ENCODE assay signal across 12 cellular contexts in genomic region chr19:18289471-18290066, GRCh38. TPM values are rescaled to one million over a fixed set of nuclear protein-coding genes. Genes with fewer than 3 reads are reported as not detected.
DNase-seq lines count a peak whose midpoint lies in the region; ATAC-seq and TF ChIP-seq lines count a peak whose summit lies in the region.
"Had no signal": no experiment of that assay in that cellular context is flagged by ENCODE, and none has a peak within 500 bp of the region (broad histone marks: within the 10 kb centered on the region; RNA-seq: fewer than 3 reads in every experiment).

No MANE protein-coding gene starts in this region.

- H3K4me1 ChIP-seq in lower lobe of right lung (peaks cover 31% of the 10 kb centered on the region), BE2C (peaks cover 18% of the 10 kb centered on the region)

- H3K9me3 ChIP-seq in lower lobe of right lung, result no peaks in the 10 kb centered on the region
- no peaks in the 10 kb centered on the region for H3K9me3 ChIP-seq in BE2C

- H3K27ac Mint-ChIP-seq in activated CD4-positive, alpha-beta T cell treated with anti-CD3 and anti-CD28 coated beads for 36 hours, result peak overlapping the region; percentile 99
- peak overlapping the region; percentile 93 for H3K27ac Mint-ChIP-seq in activated CD8-positive, alpha-beta T cell treated with anti-CD3 and anti-CD28 coated beads for 36 hours
- peak overlapping the region; percentile 93 to 99 for H3K27ac Mint-ChIP-seq in stimulated activated naive CD8-positive, alpha-beta T cell treated with anti-CD3 and anti-CD28 coated beads, Interleukin-15, amount 100 ng/mL, for 72 hours

- H3K36me3 ChIP-seq in lower lobe of right lung, result no peaks in the 10 kb centered on the region
- no peaks in the 10 kb centered on the region for H3K36me3 ChIP-seq in brain microvascular endothelial cell (replicated peaks)
- H3K36me3 ChIP-seq in BE2C, result no peaks in the 10 kb centered on the region

- no peak for TF ChIP-seq CTCF in activated CD8-positive, alpha-beta T cell treated with anti-CD3 and anti-CD28 coated beads for 36 hours (IDR thresholded peaks at IDR 0.05)
- no peak for TF ChIP-seq CTCF in lower lobe of right lung (IDR thresholded peaks at IDR 0.05)
- TF ChIP-seq CTCF in brain microvascular endothelial cell (IDR thresholded peaks at IDR 0.05; ENCODE audit: low read depth, low read length, missing control alignments), result no peak
- TF ChIP-seq CTCF in BE2C (IDR thresholded peaks at IDR 0.05; ENCODE audit: low read depth, low read length), result no peak

- CTCF ChIA-PET in activated CD4-positive, alpha-beta T cell treated with anti-CD3 and anti-CD28 coated beads for 36 hours (lab: Charles Lee), result interaction anchor here (0.6 to 1.7 kb wide), 3 partner anchors 8 to 10 kb away, joined by 3 to 7 read pairs (median 3); partner anchors contain the start of gene JUND
- CTCF ChIA-PET in activated CD8-positive, alpha-beta T cell treated with anti-CD3 and anti-CD28 coated beads for 36 hours (lab: Charles Lee), result interaction anchor here (2.2 to 8.0 kb wide), 2 partner anchors 10 to 15 kb away, joined by 7 to 119 read pairs; partner anchors contain the start of gene JUND

- no peaks in the 10 kb centered on the region for H3K27me3 ChIP-seq in lower lobe of right lung (ENCODE audit: low read depth)
- no peaks in the 10 kb centered on the region for H3K27me3 ChIP-seq in brain microvascular endothelial cell (replicated peaks)
- no peaks in the 10 kb centered on the region for H3K27me3 ChIP-seq in BE2C

- H3K4me1 Mint-ChIP-seq in activated CD4-positive, alpha-beta T cell treated with anti-CD3 and anti-CD28 coated beads for 36 hours, result peaks cover 73% of the 10 kb centered on the region
- H3K4me1 Mint-ChIP-seq in activated CD8-positive, alpha-beta T cell treated with anti-CD3 and anti-CD28 coated beads for 36 hours (ENCODE audit: low read depth), result peaks cover 65% of the 10 kb centered on the region
- H3K4me1 Mint-ChIP-seq in stimulated activated naive CD8-positive, alpha-beta T cell treated with anti-CD3 and anti-CD28 coated beads, Interleukin-15, amount 100 ng/mL, for 72 hours, result peaks cover 87% of the 10 kb centered on the region

- ATAC-seq in activated CD4-positive, alpha-beta T cell treated with anti-CD3 and anti-CD28 coated beads for 36 hours, result no peak
- ATAC-seq in activated CD8-positive, alpha-beta T cell treated with anti-CD3 and anti-CD28 coated beads for 36 hours, result no peak
- ATAC-seq in lower lobe of right lung (no peak), GM19467 (IDR thresholded peaks at IDR 0.05; ENCODE audit: unreplicated experiment) (no peak)
- no peak for ATAC-seq in stimulated activated naive CD8-positive, alpha-beta T cell treated with anti-CD3 and anti-CD28 coated beads, Interleukin-15, amount 100 ng/mL, for 72 hours

- no peaks in the 10 kb centered on the region for H3K27me3 Mint-ChIP-seq in activated CD4-positive, alpha-beta T cell treated with anti-CD3 and anti-CD28 coated beads for 36 hours
- H3K27me3 Mint-ChIP-seq in activated CD8-positive, alpha-beta T cell treated with anti-CD3 and anti-CD28 coated beads for 36 hours, result no peaks in the 10 kb centered on the region
- no peaks in the 10 kb centered on the region for H3K27me3 Mint-ChIP-seq in stimulated activated naive CD8-positive, alpha-beta T cell treated with anti-CD3 and anti-CD28 coated beads, Interleukin-15, amount 100 ng/mL, for 72 hours

- H3K27ac ChIP-seq in lower lobe of right lung (peak overlapping the region; percentile 99), brain microvascular endothelial cell (no peak overlapping the region)

- H3K4me3 Mint-ChIP-seq in activated CD4-positive, alpha-beta T cell treated with anti-CD3 and anti-CD28 coated beads for 36 hours, result peak overlapping the region; percentile 87
- peak overlapping the region; percentile 85 for H3K4me3 Mint-ChIP-seq in activated CD8-positive, alpha-beta T cell treated with anti-CD3 and anti-CD28 coated beads for 36 hours
- H3K4me3 Mint-ChIP-seq in stimulated activated naive CD8-positive, alpha-beta T cell treated with anti-CD3 and anti-CD28 coated beads, Interleukin-15, amount 100 ng/mL, for 72 hours, result peak overlapping the region; percentile 59 to 66

- H3K36me3 Mint-ChIP-seq in activated CD4-positive, alpha-beta T cell treated with anti-CD3 and anti-CD28 coated beads for 36 hours (ENCODE audit: low read depth), result peaks cover 14% of the 10 kb centered on the region
- peaks cover 24% of the 10 kb centered on the region for H3K36me3 Mint-ChIP-seq in activated CD8-positive, alpha-beta T cell treated with anti-CD3 and anti-CD28 coated beads for 36 hours (ENCODE audit: low read depth)

- in situ Hi-C loops in brain microvascular endothelial cell (cut with HindIII; ENCODE audit: low pct_ligation_motif_present, low sequenced_read_pairs), result no loop called here

- peaks cover 5% of the 10 kb centered on the region for H3K9me3 Mint-ChIP-seq in activated CD4-positive, alpha-beta T cell treated with anti-CD3 and anti-CD28 coated beads for 36 hours (ENCODE audit: low read depth)
- peaks cover 5% of the 10 kb centered on the region for H3K9me3 Mint-ChIP-seq in activated CD8-positive, alpha-beta T cell treated with anti-CD3 and anti-CD28 coated beads for 36 hours
- H3K9me3 Mint-ChIP-seq in stimulated activated naive CD8-positive, alpha-beta T cell treated with anti-CD3 and anti-CD28 coated beads, Interleukin-15, amount 100 ng/mL, for 72 hours, result peaks cover 0 to 5% of the 10 kb centered on the region in 2 donors

- intact Hi-C loops in activated CD4-positive, alpha-beta T cell treated with anti-CD3 and anti-CD28 coated beads for 36 hours (cut with DNase I, micrococcal nuclease), result loop anchor here (1.0 to 5.0 kb wide), 8 partner anchors 7 to 743 kb away; partner anchors contain the start of genes ARMC6 (in 1 of the 2), JUND (in 1 of the 2), SSBP4 (in 1 of the 2) and SUGP2 (in 1 of the 2)
- intact Hi-C loops in activated CD8-positive, alpha-beta T cell treated with anti-CD3 and anti-CD28 coated beads for 36 hours (cut with micrococcal nuclease), result loop anchor here (2.0 kb wide), 1 partner anchor 15 kb away; no protein-coding TSS in a partner anchor
- intact Hi-C loops in lower lobe of right lung (cut with DNase I), result no loop called here

- peak; percentile 51 for DNase-seq in activated CD4-positive, alpha-beta T cell treated with anti-CD3 and anti-CD28 coated beads for 36 hours
- no peak for DNase-seq in activated CD4-positive, alpha-beta T cell treated with anti-CD3 and anti-CD28 coated beads, Interleukin-2, amount 50 U/mL, for 48 hours
- DNase-seq in activated CD8-positive, alpha-beta T cell treated with anti-CD3 and anti-CD28 coated beads for 36 hours, result peak; percentile 52
- DNase-seq in lower lobe of right lung (no peak), brain microvascular endothelial cell (no peak), BE2C (no peak)
- DNase-seq in stimulated activated naive CD8-positive, alpha-beta T cell treated with anti-CD3 and anti-CD28 coated beads, Interleukin-15, amount 100 ng/mL, for 72 hours, result peak in 1 of 2 donors; percentile 30
- DNase-seq: 8988T, NCI-H2081 treated with DMSO at 0.1 percent for 48 hours, occipital lobe had no signal

- H3K4me3 ChIP-seq in lower lobe of right lung (no peak overlapping the region), brain microvascular endothelial cell (ENCODE audit: low read depth, low read length) (no peak overlapping the region), BE2C (ENCODE audit: low read depth, low read length) (no peak overlapping the region)

- POLR2A ChIA-PET in activated CD4-positive, alpha-beta T cell treated with anti-CD3 and anti-CD28 coated beads for 36 hours (lab: Charles Lee), result interaction anchor here (0.6 to 6.5 kb wide), 3 partner anchors 10 to 207 kb away, joined by 4 to 291 read pairs (median 17); partner anchors contain the start of gene JUND
- POLR2A ChIA-PET in activated CD8-positive, alpha-beta T cell treated with anti-CD3 and anti-CD28 coated beads for 36 hours (lab: Charles Lee), result interaction anchor here (1.1 to 6.5 kb wide), 4 partner anchors 9 to 28 kb away, joined by 5 to 225 read pairs (median 40); partner anchors contain the start of gene JUND

RNA-seq across cellular contexts. Expression of gene JUND, which starts 8.1 kb away (rescaled TPM):
- total RNA-seq in activated CD4-positive, alpha-beta T cell treated with anti-CD3 and anti-CD28 coated beads for 36 hours, result 100 to 1,000 TPM; 254 to 311 TPM
- total RNA-seq in activated CD8-positive, alpha-beta T cell treated with anti-CD3 and anti-CD28 coated beads for 36 hours, result 100 to 1,000 TPM; 527 to 530 TPM
- 150 TPM for total RNA-seq in lower lobe of right lung
- 386 TPM for polyA plus RNA-seq in BE2C (2012; ENCODE audit: insufficient read depth, insufficient read length, low read depth)

RNA-seq across cellular contexts. Expression of gene IQCN, which starts 15.3 kb away (rescaled TPM):
- under 1 TPM; 0.40 to 0.43 TPM for total RNA-seq in activated CD4-positive, alpha-beta T cell treated with anti-CD3 and anti-CD28 coated beads for 36 hours
- total RNA-seq in activated CD8-positive, alpha-beta T cell treated with anti-CD3 and anti-CD28 coated beads for 36 hours, result under 1 TPM; 0.59 to 0.69 TPM
- total RNA-seq in lower lobe of right lung, result 4.1 TPM
- 2.2 TPM for polyA plus RNA-seq in BE2C (2012; ENCODE audit: insufficient read depth, insufficient read length, low read depth)
- total RNA-seq: bronchial epithelial cell had no signal

RNA-seq across cellular contexts. Expression of gene LSM4, which starts 33.3 kb away (rescaled TPM):
- 100 to 1,000 TPM; 269 to 370 TPM for total RNA-seq in activated CD4-positive, alpha-beta T cell treated with anti-CD3 and anti-CD28 coated beads for 36 hours
- 100 to 1,000 TPM; 426 to 433 TPM for total RNA-seq in activated CD8-positive, alpha-beta T cell treated with anti-CD3 and anti-CD28 coated beads for 36 hours
- 72.3 TPM for total RNA-seq in lower lobe of right lung
- polyA plus RNA-seq in BE2C (2012; ENCODE audit: insufficient read depth, insufficient read length, low read depth), result 534 TPM

RNA-seq across cellular contexts. Expression of gene PGPEP1, which starts 50.8 kb away (rescaled TPM):
- 10 to 100 TPM; 20.0 to 20.9 TPM for total RNA-seq in activated CD4-positive, alpha-beta T cell treated with anti-CD3 and anti-CD28 coated beads for 36 hours
- total RNA-seq in activated CD8-positive, alpha-beta T cell treated with anti-CD3 and anti-CD28 coated beads for 36 hours, result 10 to 100 TPM; 21.7 to 23.9 TPM
- total RNA-seq in lower lobe of right lung, result 40.9 TPM
- 3.2 TPM for polyA plus RNA-seq in BE2C (2012; ENCODE audit: insufficient read depth, insufficient read length, low read depth)

Comparison
In these comparisons a context has a peak if more than half of its experiments do, and no peak if none do; other contexts are left out.
1. DNase-seq: peak in activated CD4-positive, alpha-beta T cell treated with anti-CD3 and anti-CD28 coated beads for 36 hours (single experiment) and activated CD8-positive, alpha-beta T cell treated with anti-CD3 and anti-CD28 coated beads for 36 hours (single experiment); none in activated CD4-positive, alpha-beta T cell treated with anti-CD3 and anti-CD28 coated beads, Interleukin-2, amount 50 U/mL, for 48 hours (0 of 2), lower lobe of right lung (single experiment), brain microvascular endothelial cell (single experiment) and BE2C (single experiment).
2. Peak in every context shown above with its lines, with median percentiles within 50 percentile points of each other: H3K27ac Mint-ChIP-seq and H3K4me3 Mint-ChIP-seq.